8 cellular contexts compared by ENCODE assay signal in genomic region chr11:122628691-122629555, GRCh38. TPM values are rescaled to one million over a fixed set of nuclear protein-coding genes. Genes with fewer than 3 reads are reported as not detected.
A peak's percentile ranks its signal among the peaks of the same experiment; 100 is the strongest.
DNase-seq lines count a peak whose midpoint lies in the region; ATAC-seq, FAIRE-seq and TF ChIP-seq lines count a peak whose summit lies in the region.

No MANE protein-coding gene starts in this region.

- ATAC-seq in left lobe of liver (peak; percentile 93), HG02642 (IDR thresholded peaks at IDR 0.05; ENCODE audit: poor library complexity, unreplicated experiment) (no peak)

- FAIRE-seq in H54 (lab: Jason Lieb, UNC), result peak; percentile 89

- TF ChIP-seq POLR2A in H54 (IDR thresholded peaks at IDR 0.05; ENCODE audit: low read depth, low read length), result no peak

- DNase-seq in COLO668 (lab: John Stamatoyannopoulos, UW; ENCODE audit: unreplicated experiment) (peak; percentile 9), H54 (ENCODE audit: insufficient read length, low spot score) (peak; percentile 55), NCI-H2196 (lab: John Stamatoyannopoulos, UW; ENCODE audit: unreplicated experiment) (peak; percentile 63), cerebellar cortex (ENCODE audit: low spot score) (peak; percentile 86), left lobe of liver (ENCODE audit: low spot score) (peak; percentile 56)
- peak; percentile 50 to 56 for DNase-seq in activated CD4-positive, alpha-beta T cell treated with anti-CD3 and anti-CD28 coated beads for 24 hours (ENCODE audit: low read depth in 2 of 2)
- peak; percentile 57 to 60 for DNase-seq in stimulated activated CD4-positive, alpha-beta T cell treated with anti-CD3 and anti-CD28 coated beads, Interleukin-4, amount 100 ng/mL, for 4 hours

RNA-seq across cellular contexts. Expression of gene UBASH3B, which starts 26.6 kb away (rescaled TPM):
- total RNA-seq in left lobe of liver, result 1.5 TPM

Comparison
In these comparisons a context has a peak if more than half of its experiments do, and no peak if none do; other contexts are left out.
1. DNase-seq: peak in every context shown above with its lines; median percentile 86 in cerebellar cortex; 63 in NCI-H2196; 58 in stimulated activated CD4-positive, alpha-beta T cell treated with anti-CD3 and anti-CD28 coated beads, Interleukin-4, amount 100 ng/mL, for 4 hours; 56 in left lobe of liver; 55 in H54; 53 in activated CD4-positive, alpha-beta T cell treated with anti-CD3 and anti-CD28 coated beads for 24 hours; 9 in COLO668.